Comparison of ENCODE assay signal across 8 cellular contexts in genomic region chr16:1732071-1732470, GRCh38. TPM values are rescaled to one million over a fixed set of nuclear protein-coding genes. Genes with fewer than 3 reads are reported as not detected.
DNase-seq lines count a peak whose midpoint lies in the region; ATAC-seq and TF ChIP-seq lines count a peak whose summit lies in the region.
"Had no signal": no experiment of that assay in that cellular context is flagged by ENCODE, and none has a peak within 500 bp of the region (broad histone marks: within the 10 kb centered on the region; RNA-seq: fewer than 3 reads in every experiment).

No MANE protein-coding gene starts in this region.

- WGBS in trophoblast cell (ENCODE audit: extremely low coverage, insufficient coverage, insufficient read length): no CpG with 5 or more reads among the region's 14 CpGs

- H3K23ac ChIP-seq in trophoblast cell (ENCODE audit: low read length): no peak overlapping the region

- no peaks in the 10 kb centered on the region for H3K79me1 ChIP-seq in trophoblast cell (ENCODE audit: low read length)

- no peak overlapping the region for H3K9ac ChIP-seq in trophoblast cell (ENCODE audit: low read length)

- H3K4me2 ChIP-seq in trophoblast cell (ENCODE audit: low read length): no peak overlapping the region

- no peak overlapping the region for H4K8ac ChIP-seq in trophoblast cell (ENCODE audit: low read depth, low read length)

- H3K9me3 Mint-ChIP-seq in CD14-positive monocyte: peaks cover 0 to 10% (median 2%) of the 10 kb centered on the region in 7 donors
- peaks cover 0 to 1% (median 0%) of the 10 kb centered on the region in 3 donors for H3K9me3 Mint-ChIP-seq in IgD-negative memory B cell
- peaks cover 8% of the 10 kb centered on the region for H3K9me3 Mint-ChIP-seq in glutamatergic neuron (ENCODE audit: unreplicated experiment)
- no peaks in the 10 kb centered on the region for H3K9me3 Mint-ChIP-seq in stimulated activated effector memory CD8-positive, alpha-beta T cell treated with anti-CD3 and anti-CD28 coated beads, Interleukin-12 subunit alpha, Interleukin-12 subunit beta, amount 100 ng/mL, for 72 hours

- H3K36me3 ChIP-seq in trophoblast cell (ENCODE audit: control insufficient read depth in 1 of 2, insufficient read depth in 2 of 2, low read length in 2 of 2): peaks cover 56 to 62% of the 10 kb centered on the region in 2 experiments

- TF ChIP-seq CTCF in CD14-positive monocyte (IDR thresholded peaks at IDR 0.05) (no peak), glutamatergic neuron (IDR thresholded peaks at IDR 0.05; ENCODE audit: partially characterized antibody, unreplicated experiment) (no peak), foreskin keratinocyte (conservative IDR thresholded peaks at IDR 0.05) (no peak)

- H3K27me3 Mint-ChIP-seq in CD14-positive monocyte (ENCODE audit: low read depth in 3 of 3) (peaks cover 0 to 3% (median 0%) of the 10 kb centered on the region in 3 donors), IgD-negative memory B cell (no peaks in the 10 kb centered on the region), glutamatergic neuron (ENCODE audit: unreplicated experiment) (peaks cover 9% of the 10 kb centered on the region)

- peaks cover 28% of the 10 kb centered on the region for H3K9me3 ChIP-seq in trophoblast cell (ENCODE audit: insufficient read depth, low read depth, low read length)

- H3K4me1 ChIP-seq in trophoblast cell (ENCODE audit: control insufficient read depth in 1 of 2, insufficient read depth in 2 of 2, low read length in 2 of 2) (no peaks in the 10 kb centered on the region), foreskin keratinocyte (no peaks in the 10 kb centered on the region)
- H3K4me1 ChIP-seq: BE2C had no signal

- DNase-seq in CD14-positive monocyte (ENCODE audit: low spot score): no peak
- no peak for DNase-seq in glutamatergic neuron
- no peak for DNase-seq in stimulated activated effector memory CD8-positive, alpha-beta T cell treated with anti-CD3 and anti-CD28 coated beads, Interleukin-12 subunit alpha, Interleukin-12 subunit beta, amount 100 ng/mL, for 72 hours (ENCODE audit: low spot score in 2 of 2)
- DNase-seq in activated CD4-positive, alpha-beta T cell treated with anti-CD3 and anti-CD28 coated beads for 48 hours: no peak
- DNase-seq in trophoblast cell: no peak
- no peak for DNase-seq in foreskin keratinocyte
- DNase-seq: BE2C had no signal

- no peak overlapping the region for H4K91ac ChIP-seq in trophoblast cell (ENCODE audit: low read depth, low read length)

- intact Hi-C loops in CD14-positive monocyte (cut with micrococcal nuclease): no loop called here

- H3K27me3 ChIP-seq in trophoblast cell (ENCODE audit: insufficient read depth, low read length) (no peaks in the 10 kb centered on the region), foreskin keratinocyte (no peaks in the 10 kb centered on the region)
- H3K27me3 ChIP-seq: BE2C had no signal

- no peak overlapping the region for H2AFZ ChIP-seq in trophoblast cell (ENCODE audit: insufficient read depth, low read length, poor library complexity)

- H3K27ac ChIP-seq in trophoblast cell (ENCODE audit: low read depth, low read length): no peak overlapping the region
- H3K27ac ChIP-seq in foreskin keratinocyte: no peak overlapping the region

- H2AK5ac ChIP-seq in trophoblast cell (ENCODE audit: low read length): no peak overlapping the region

- no peak overlapping the region for H4K12ac ChIP-seq in trophoblast cell (ENCODE audit: low read depth, low read length)

- no peak overlapping the region for H3K4me3 ChIP-seq in trophoblast cell (ENCODE audit: low read depth, low read length)

- no peak overlapping the region for H3K18ac ChIP-seq in trophoblast cell (ENCODE audit: low read length)

- H3K4me1 Mint-ChIP-seq in CD14-positive monocyte: peaks cover 12% of the 10 kb centered on the region
- H3K4me1 Mint-ChIP-seq in IgD-negative memory B cell: peaks cover 0 to 4% (median 1%) of the 10 kb centered on the region in 3 donors
- peaks cover 1% of the 10 kb centered on the region for H3K4me1 Mint-ChIP-seq in glutamatergic neuron (ENCODE audit: low read depth, unreplicated experiment)
- peaks cover 5% of the 10 kb centered on the region for H3K4me1 Mint-ChIP-seq in stimulated activated effector memory CD8-positive, alpha-beta T cell treated with anti-CD3 and anti-CD28 coated beads, Interleukin-12 subunit alpha, Interleukin-12 subunit beta, amount 100 ng/mL, for 72 hours

- no peaks in the 10 kb centered on the region for H3K79me2 ChIP-seq in trophoblast cell (ENCODE audit: control insufficient read depth, insufficient read depth, low read length, poor library complexity)

- H3K14ac ChIP-seq in trophoblast cell (ENCODE audit: low read length): no peak overlapping the region

- no peak overlapping the region for H2BK5ac ChIP-seq in trophoblast cell (ENCODE audit: low read depth, low read length, poor library complexity)

- no peak overlapping the region for H2BK12ac ChIP-seq in trophoblast cell (ENCODE audit: low read length)

- H3K4me3 Mint-ChIP-seq in CD14-positive monocyte (no peak overlapping the region), IgD-negative memory B cell (peak overlapping the region in 1 of 4 donors; percentile 33), glutamatergic neuron (ENCODE audit: unreplicated experiment) (no peak overlapping the region)
- H3K4me3 Mint-ChIP-seq in stimulated activated effector memory CD8-positive, alpha-beta T cell treated with anti-CD3 and anti-CD28 coated beads, Interleukin-12 subunit alpha, Interleukin-12 subunit beta, amount 100 ng/mL, for 72 hours: no peak overlapping the region

- ATAC-seq in stimulated activated effector memory CD8-positive, alpha-beta T cell treated with anti-CD3 and anti-CD28 coated beads, Interleukin-12 subunit alpha, Interleukin-12 subunit beta, amount 100 ng/mL, for 72 hours: no peak
- ATAC-seq in foreskin keratinocyte: no peak

- H3K36me3 Mint-ChIP-seq in CD14-positive monocyte (peaks cover 46 to 58% of the 10 kb centered on the region in 2 donors), IgD-negative memory B cell (peaks cover 5% of the 10 kb centered on the region), glutamatergic neuron (ENCODE audit: unreplicated experiment) (peaks cover 4% of the 10 kb centered on the region)
- peaks cover 38% of the 10 kb centered on the region for H3K36me3 Mint-ChIP-seq in stimulated activated effector memory CD8-positive, alpha-beta T cell treated with anti-CD3 and anti-CD28 coated beads, Interleukin-12 subunit alpha, Interleukin-12 subunit beta, amount 100 ng/mL, for 72 hours

- H2BK120ac ChIP-seq in trophoblast cell (ENCODE audit: insufficient read depth, low read length, poor library complexity): no peak overlapping the region

- H3K27ac Mint-ChIP-seq in CD14-positive monocyte: peak overlapping the region; percentile 2 to 81 (median 56)
- H3K27ac Mint-ChIP-seq in IgD-negative memory B cell: peak overlapping the region in 2 of 3 donors; percentile 77 to 78
- peak overlapping the region; percentile 11 for H3K27ac Mint-ChIP-seq in glutamatergic neuron (ENCODE audit: unreplicated experiment)
- H3K27ac Mint-ChIP-seq in stimulated activated effector memory CD8-positive, alpha-beta T cell treated with anti-CD3 and anti-CD28 coated beads, Interleukin-12 subunit alpha, Interleukin-12 subunit beta, amount 100 ng/mL, for 72 hours: peak overlapping the region; percentile 69

- no peak overlapping the region for H3K4ac ChIP-seq in trophoblast cell (ENCODE audit: low read depth, low read length)

RNA-seq across cellular contexts. Expression of gene MAPK8IP3, which starts 26.1 kb away (rescaled TPM):
- polyA plus RNA-seq in CD14-positive monocyte (1 to 10 TPM; 1.1 to 2.1 TPM), IgD-negative memory B cell (5.9 TPM), foreskin keratinocyte (8.5 and 10.6 TPM in 2 replicates)
- total RNA-seq in glutamatergic neuron (ENCODE audit: unreplicated experiment) (281 TPM), foreskin keratinocyte (22.4 and 28.2 TPM in 2 replicates)
- polyA plus RNA-seq in trophoblast cell (2013): 38.0 and 39.0 TPM in 2 replicates

RNA-seq across cellular contexts. Expression of gene NME3, which starts 39.3 kb away (rescaled TPM):
- polyA plus RNA-seq in CD14-positive monocyte (10 to 100 TPM; 57.7 to 80.2 TPM), IgD-negative memory B cell (66.1 TPM), foreskin keratinocyte (40.0 and 40.5 TPM in 2 replicates)
- total RNA-seq in glutamatergic neuron (ENCODE audit: unreplicated experiment) (79.1 TPM), foreskin keratinocyte (24.8 and 25.2 TPM in 2 replicates)
- 31.6 TPM in 2 replicates for polyA plus RNA-seq in trophoblast cell (2013)

RNA-seq across cellular contexts. Expression of gene EME2, which starts 40.5 kb away (rescaled TPM):
- polyA plus RNA-seq in CD14-positive monocyte (under 1 TPM; 0.26 to 0.48 TPM), IgD-negative memory B cell (1.5 TPM), foreskin keratinocyte (3.0 and 4.3 TPM in 2 replicates)
- total RNA-seq in glutamatergic neuron (ENCODE audit: unreplicated experiment) (68.7 TPM), foreskin keratinocyte (5.9 and 8.5 TPM in 2 replicates)
- polyA plus RNA-seq in trophoblast cell (2013): 3.6 and 4.3 TPM in 2 replicates

RNA-seq across cellular contexts. Expression of gene MRPS34, which starts 40.9 kb away (rescaled TPM):
- polyA plus RNA-seq in CD14-positive monocyte: 100 to 1,000 TPM; 109 to 137 TPM
- 156 TPM for polyA plus RNA-seq in IgD-negative memory B cell
- total RNA-seq in glutamatergic neuron (ENCODE audit: unreplicated experiment): 75.1 TPM
- 94.3 and 98.1 TPM in 2 replicates for polyA plus RNA-seq in trophoblast cell (2013)
- total RNA-seq in foreskin keratinocyte: 139 and 174 TPM in 2 replicates
- 223 and 236 TPM in 2 replicates for polyA plus RNA-seq in foreskin keratinocyte

RNA-seq across cellular contexts. Expression of gene SPSB3, which starts 50.3 kb away (rescaled TPM):
- polyA plus RNA-seq in CD14-positive monocyte (10 to 100 TPM; 36.8 to 40.2 TPM), IgD-negative memory B cell (55.2 TPM), foreskin keratinocyte (24.5 and 32.4 TPM in 2 replicates)
- total RNA-seq in glutamatergic neuron (ENCODE audit: unreplicated experiment) (80.4 TPM), foreskin keratinocyte (21.7 and 27.4 TPM in 2 replicates)
- polyA plus RNA-seq in trophoblast cell (2013): 33.2 and 35.2 TPM in 2 replicates

Comparison
In these comparisons a context has a peak if more than half of its experiments do, and no peak if none do; other contexts are left out.
1. H3K27ac Mint-ChIP-seq: peak in every context shown above with its lines; median percentile 78 in IgD-negative memory B cell; 69 in stimulated activated effector memory CD8-positive, alpha-beta T cell treated with anti-CD3 and anti-CD28 coated beads, Interleukin-12 subunit alpha, Interleukin-12 subunit beta, amount 100 ng/mL, for 72 hours; 56 in CD14-positive monocyte; 11 in glutamatergic neuron.